ENCODE assay signal across 1 cellular context in genomic region chr21:34807146-34807880, GRCh38.
TF ChIP-seq lines count a peak whose summit lies in the region.

No MANE protein-coding gene starts in this region.

TF ChIP-seq in GM23338, 12 proteins besides CTCF, POLR2A, EP300 and RAD21 (continued from another document):
- TF ChIP-seq ZNF462 (CRISPR knock-in tag; IDR thresholded peaks at IDR 0.05) (no peak), REST (IDR thresholded peaks at IDR 0.05; ENCODE audit: unreplicated experiment) (no peak), ETS1 (IDR thresholded peaks at IDR 0.05) (no peak), JUNB (IDR thresholded peaks at IDR 0.05; ENCODE audit: unreplicated experiment) (no peak), EZH2 (IDR thresholded peaks at IDR 0.05; ENCODE audit: low read depth, unreplicated experiment) (no peak), STAT1 (IDR thresholded peaks at IDR 0.05; ENCODE audit: unreplicated experiment) (no peak), ZNF114 (CRISPR knock-in tag; IDR thresholded peaks at IDR 0.05) (no peak), EZH2phosphoT487 (IDR thresholded peaks at IDR 0.05; ENCODE audit: unreplicated experiment) (no peak)
